Comparison of ENCODE assay signal across 1 cellular context in the genomic region with DNA sequence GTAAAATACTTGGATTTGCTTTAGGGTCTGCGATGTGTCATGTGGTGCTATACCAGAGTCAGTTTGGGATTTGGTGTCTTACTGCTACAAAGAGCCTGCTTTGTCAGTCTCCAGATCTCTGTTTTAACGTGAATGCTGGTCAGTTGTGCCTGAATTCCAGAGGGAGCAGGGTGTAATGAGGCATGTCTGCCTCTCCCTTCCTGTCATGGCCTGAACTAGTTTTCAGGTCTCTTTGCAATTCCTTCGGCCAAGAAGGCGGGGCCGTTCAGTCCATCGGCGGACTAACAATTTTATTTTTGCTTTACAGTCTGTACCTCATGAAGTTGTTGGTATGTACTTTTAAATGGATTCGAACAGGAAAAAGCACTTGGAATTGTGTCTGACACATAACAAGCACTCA.
A peak's percentile ranks its signal among the peaks of the same experiment; 100 is the strongest.
TF ChIP-seq lines count a peak whose summit lies in the region.

No MANE protein-coding gene starts in this region.

TF ChIP-seq in H1, 55 proteins besides CTCF, POLR2A, EP300 and RAD21:
- TF ChIP-seq TEAD4 (IDR thresholded peaks at IDR 0.05; ENCODE audit: low read depth, low read length) (peak; percentile 34; the same call in 1 of the 2 replicates), BACH1 (IDR thresholded peaks at IDR 0.05; ENCODE audit: low read length) (no peak)
